Comparison of ENCODE assay signal across 12 cellular contexts in the genomic region with DNA sequence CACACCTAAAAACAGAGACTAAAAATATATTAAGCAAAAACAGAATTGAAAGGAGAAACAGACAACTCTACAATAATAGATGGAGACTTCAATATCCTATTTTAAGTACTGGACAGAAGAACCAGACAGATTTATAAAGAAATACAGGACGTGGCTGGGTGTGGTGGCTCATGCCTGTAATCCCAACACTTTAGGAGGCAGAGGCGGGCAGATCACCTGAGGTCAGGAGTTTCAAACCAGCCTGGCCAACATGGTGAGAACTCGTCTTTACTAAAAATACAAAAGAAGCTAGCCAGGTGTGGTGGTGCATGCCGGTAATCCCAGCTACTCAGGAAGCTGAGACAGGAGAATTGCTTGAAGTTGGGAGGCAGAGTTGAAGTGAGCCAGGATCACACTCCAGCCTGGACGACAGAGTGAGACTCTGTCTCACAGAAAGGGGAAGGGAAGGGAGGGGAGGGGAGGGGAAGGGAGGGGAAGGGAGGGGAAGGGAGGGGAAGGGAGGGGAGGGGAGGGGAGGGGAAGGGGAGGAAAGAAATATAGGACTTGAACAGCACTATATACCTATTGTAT. TPM values are rescaled to one million over a fixed set of nuclear protein-coding genes. Genes with fewer than 3 reads are reported as not detected.
DNase-seq lines count a peak whose midpoint lies in the region; ATAC-seq, FAIRE-seq and TF ChIP-seq lines count a peak whose summit lies in the region.
"Had no signal": no experiment of that assay in that cellular context is flagged by ENCODE, and none has a peak within 500 bp of the region (broad histone marks: within the 10 kb centered on the region; RNA-seq: fewer than 3 reads in every experiment).

No MANE protein-coding gene starts in this region.

- no peaks in the 10 kb centered on the region for H3K27me3 ChIP-seq in sigmoid colon

- peak overlapping the region; percentile 60 to 78 (median 74) for H3K27ac ChIP-seq in sigmoid colon
- H3K27ac ChIP-seq: SK-N-MC had no signal

- H3K36me3 ChIP-seq in sigmoid colon, result peaks cover 0 to 5% (median 0%) of the 10 kb centered on the region in 4 donors

- peak overlapping the region; percentile 55 for H3K4me3 Mint-ChIP-seq in activated B cell treated with CpG ODN at 0.5 μM for 24 hours

- H3K9me3 Mint-ChIP-seq in activated B cell treated with CpG ODN at 0.5 μM for 24 hours, result peaks cover 13% of the 10 kb centered on the region

- TF ChIP-seq POLR2A in sigmoid colon (IDR thresholded peaks at IDR 0.05), result no peak

- peaks cover 61% of the 10 kb centered on the region for H3K4me1 Mint-ChIP-seq in activated B cell treated with CpG ODN at 0.5 μM for 24 hours

- H3K9me3 ChIP-seq in sigmoid colon, result peaks cover 3 to 13% (median 8%) of the 10 kb centered on the region in 4 donors

- WGBS in sigmoid colon, 2 donors, result 10 to 22% methylated on average over 5 of the region's 5 CpGs

- POLR2A ChIA-PET in activated B cell treated with CpG ODN at 0.5 μM for 24 hours (lab: Charles Lee), result interaction anchor here (0.7 to 1.4 kb wide), 2 partner anchors 53 to 157 kb away, joined by 3 to 11 read pairs; partner anchors contain the start of gene CDK17

- no peak for DNase-seq in GM19239 (ENCODE audit: insufficient read length, low spot score)
- no peak for DNase-seq in activated B cell treated with CpG ODN at 0.5 μM for 24 hours
- DNase-seq in fibroblast of villous mesenchyme (ENCODE audit: low read depth), result no peak
- DNase-seq in sigmoid colon, result no peak
- no peak for DNase-seq in NCI-H187 (lab: John Stamatoyannopoulos, UW)
- DNase-seq in foreskin fibroblast, result no peak
- no peak for DNase-seq in SK-N-DZ (ENCODE audit: low spot score)
- DNase-seq in NCI-H146 treated with DMSO at 0.1 percent for 48 hours (lab: John Stamatoyannopoulos, UW; ENCODE audit: unreplicated experiment), result no peak
- DNase-seq: activated effector memory CD4-positive, alpha-beta T cell treated with Interleukin-2 at 50 U/mL for 16 hours; NCI-H1930; nucleus accumbens had no signal

- peak overlapping the region; percentile 75 for H3K27ac Mint-ChIP-seq in activated B cell treated with CpG ODN at 0.5 μM for 24 hours

- no peak for ATAC-seq in activated B cell treated with CpG ODN at 0.5 μM for 24 hours (ENCODE audit: low read depth)

- peaks cover 25% of the 10 kb centered on the region for H3K36me3 Mint-ChIP-seq in activated B cell treated with CpG ODN at 0.5 μM for 24 hours (ENCODE audit: low read depth)

- intact Hi-C loops in activated B cell treated with CpG ODN at 0.5 μM for 24 hours (cut with micrococcal nuclease) (no loop called here), sigmoid colon (cut with DNase I) (loop anchor here (5.0 kb wide), 1 partner anchor 50 kb away; no protein-coding TSS in a partner anchor)

- TF ChIP-seq EP300 in sigmoid colon (IDR thresholded peaks at IDR 0.05), result no peak

- peak overlapping the region; percentile 44 for H3K4me3 ChIP-seq in fibroblast of villous mesenchyme (ENCODE audit: low read depth, low read length)
- H3K4me3 ChIP-seq in sigmoid colon, result peak overlapping the region; percentile 6 to 38 (median 34)
- peak overlapping the region in 1 of 2 donors; percentile 34 for H3K4me3 ChIP-seq in foreskin fibroblast (ENCODE audit: low read depth in 1 of 2, low read length in 2 of 2)
- H3K4me3 ChIP-seq: SK-N-MC had no signal

- peaks cover 0 to 42% (median 24%) of the 10 kb centered on the region in 4 donors for H3K4me1 ChIP-seq in sigmoid colon

- peak; percentile 49 for FAIRE-seq in GM19239 (lab: Jason Lieb, UNC)

- TF ChIP-seq CTCF in activated B cell treated with CpG ODN at 0.5 μM for 24 hours (IDR thresholded peaks at IDR 0.05), result no peak
- no peak for TF ChIP-seq CTCF in fibroblast of villous mesenchyme (IDR thresholded peaks at IDR 0.05; ENCODE audit: insufficient read depth, low read depth, low read length)
- TF ChIP-seq CTCF in sigmoid colon (IDR thresholded peaks at IDR 0.05), result no peak
- no peak for TF ChIP-seq CTCF in foreskin fibroblast (IDR thresholded peaks at IDR 0.05; ENCODE audit: low read depth, low read length)

- H3K27me3 Mint-ChIP-seq in activated B cell treated with CpG ODN at 0.5 μM for 24 hours, result no peaks in the 10 kb centered on the region

- CTCF ChIA-PET in activated B cell treated with CpG ODN at 0.5 μM for 24 hours (lab: Charles Lee), result no interaction called here

RNA-seq across cellular contexts. Expression of gene CDK17, which starts 53.0 kb away (rescaled TPM):
- 52.1 and 57.3 TPM in 2 replicates for total RNA-seq in activated B cell treated with CpG ODN at 0.5 μM for 24 hours
- total RNA-seq in fibroblast of villous mesenchyme, result 61.5 and 73.8 TPM in 2 replicates
- 100 to 1,000 TPM in 1 of 4 donors, 10 to 100 TPM in 3; 63.2 to 117 (median 82.0) TPM for total RNA-seq in sigmoid colon
- polyA plus RNA-seq in sigmoid colon, result 1 to 10 TPM; 4.6 to 9.6 (median 9.4) TPM
- polyA plus RNA-seq in SK-N-DZ (2014; cell fraction: cytosol; rRNA removed), result 18.0 and 26.2 TPM in 2 replicates
- 14.4 and 14.6 TPM in 2 replicates for polyA plus RNA-seq in SK-N-DZ (2014; cell fraction: nucleus; rRNA removed)
